ENCODE assay signal across 23 cellular contexts in the genomic region with DNA sequence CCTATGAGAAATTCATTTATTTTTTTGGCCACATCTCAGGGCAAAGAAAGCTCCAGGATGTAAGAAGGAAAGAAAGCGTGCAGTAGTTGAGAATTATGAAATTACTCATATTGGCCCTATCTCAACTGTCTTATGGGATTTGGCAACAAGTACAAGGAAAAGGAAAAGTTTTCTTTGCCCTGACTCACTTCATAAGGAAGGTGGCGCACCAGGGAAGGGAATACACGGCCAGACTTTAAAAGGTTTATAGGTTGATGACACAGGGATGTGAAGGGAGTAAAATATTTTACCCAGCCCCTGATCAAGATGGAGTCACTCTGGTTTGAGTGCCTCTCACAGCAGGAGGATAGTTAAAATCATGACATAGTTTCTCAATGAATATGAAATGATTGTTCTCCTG. TPM values are rescaled to one million over a fixed set of nuclear protein-coding genes. Genes with fewer than 3 reads are reported as not detected.
DNase-seq lines count a peak whose midpoint lies in the region; ATAC-seq, FAIRE-seq and TF ChIP-seq lines count a peak whose summit lies in the region.
"Had no signal": no experiment of that assay in that cellular context is flagged by ENCODE, and none has a peak within 500 bp of the region (broad histone marks: within the 10 kb centered on the region; RNA-seq: fewer than 3 reads in every experiment).

No MANE protein-coding gene starts in this region.

- no peak overlapping the region for H3K4me3 ChIP-seq in HepG2 (replicated peaks in 1 of 3; ENCODE audit: insufficient read depth in 1 of 3, low read depth in 2 of 3, low read length in 3 of 3)
- no peak overlapping the region for H3K4me3 ChIP-seq in right lobe of liver
- H3K4me3 ChIP-seq in fibroblast of villous mesenchyme (ENCODE audit: low read depth, low read length) = no peak overlapping the region
- H3K4me3 ChIP-seq in kidney (ENCODE audit: low read length in 2 of 2) = no peak overlapping the region
- H3K4me3 ChIP-seq: colonic mucosa had no signal

- FAIRE-seq in HepG2 (lab: Jason Lieb, UNC) (no peak), RCC 7860 (lab: Jason Lieb, UNC) (no peak), kidney (lab: Jason Lieb, UNC) (no peak)
- FAIRE-seq: A204.1 had no signal

- no peak overlapping the region for H3K4me2 ChIP-seq in HepG2 (ENCODE audit: low read depth, low read length)

- TF ChIP-seq CTCF in HepG2 (CRISPR knock-in tag; IDR thresholded peaks at IDR 0.05) = no peak
- TF ChIP-seq CTCF in right lobe of liver (IDR thresholded peaks at IDR 0.05) = no peak
- TF ChIP-seq CTCF in fibroblast of villous mesenchyme (IDR thresholded peaks at IDR 0.05; ENCODE audit: insufficient read depth, low read depth, low read length) = peak; percentile 19
- no peak for TF ChIP-seq CTCF in kidney (IDR thresholded peaks at IDR 0.05; ENCODE audit: borderline replicate concordance, extremely low read depth, insufficient read depth)

- DNase-seq in HepG2 (ENCODE audit: low spot score) (no peak), right lobe of liver (no peak), RCC 7860 (ENCODE audit: low spot score) (peak; percentile 18), fibroblast of villous mesenchyme (ENCODE audit: low read depth) (peak; percentile 21), SIG-M5 (lab: John Stamatoyannopoulos, UW) (no peak), kidney (no peak), RKO (ENCODE audit: low spot score) (no peak)
- no peak for DNase-seq in central memory CD4-positive, alpha-beta T cell
- DNase-seq: activated effector memory CD4-positive, alpha-beta T cell treated with anti-CD3 and anti-CD28 coated beads, Interleukin-2, amount 50 U/mL, for 16 hours; CD4-positive, CD25-positive, alpha-beta regulatory T cell; colonic mucosa; glutamatergic neuron; mammary epithelial cell; natural killer cell; NCI-H1694; NCI-H510A treated with DMSO at 0.1 percent for 48 hours; Right ventricle myocardium superior; stimulated activated naive CD4-positive, alpha-beta T cell treated with Interleukin-2 at 50 U/mL for 16 hours; T-helper 17 cell had no signal

- in situ Hi-C loops in HepG2 (cut with HindIII; ENCODE audit: extremely low pct_ligation_motif_present, low pct_unique_long_range_greater_than_20kb) = no loop called here

- no peaks in the 10 kb centered on the region for H4K20me1 ChIP-seq in HepG2 (ENCODE audit: insufficient read depth, low read length)

- intact Hi-C loops in HepG2 (cut with micrococcal nuclease; ENCODE audit: unreplicated experiment) (no loop called here), right lobe of liver (cut with DNase I) (no loop called here), kidney (cut with DNase I) (no loop called here)

- no peak for TF ChIP-seq RAD21 in HepG2 (CRISPR knock-in tag; IDR thresholded peaks at IDR 0.05)

- H3K27ac ChIP-seq in HepG2 (ENCODE audit: extremely low read length, insufficient read depth, low read length) (no peak overlapping the region), right lobe of liver (no peak overlapping the region), kidney (ENCODE audit: low read depth in 2 of 2, low read length in 2 of 2) (no peak overlapping the region)
- H3K27ac ChIP-seq: colonic mucosa had no signal

- CTCF ChIA-PET in HepG2 (lab: Yijun Ruan, JAX; ENCODE audit: low intra/inter-chr PET ratio, low total read pairs) = no interaction called here

- TF ChIP-seq EP300 in HepG2 (IDR thresholded peaks at IDR 0.05; ENCODE audit: low read depth in 2 of 2, low read length in 2 of 2) (no peak), HepG2 (CRISPR knock-in tag; IDR thresholded peaks at IDR 0.05; ENCODE audit: borderline replicate concordance) (no peak)

- WGBS in HepG2 (ENCODE audit: low lambda C conversion rate) = 55% methylated on average over 3 of the region's 3 CpGs
- WGBS in right lobe of liver (ENCODE audit: insufficient coverage, low coverage, low lambda C conversion rate, missing lambda C conversion rate) = no CpG with 5 or more reads among the region's 3 CpGs

- H3K9ac ChIP-seq in HepG2 (ENCODE audit: insufficient read depth, low read depth, low read length) = no peak overlapping the region
- no peak overlapping the region for H3K9ac ChIP-seq in kidney (ENCODE audit: low read length in 2 of 2)

- no peaks in the 10 kb centered on the region for H3K79me2 ChIP-seq in HepG2 (ENCODE audit: insufficient read depth, low read length)

- no peaks in the 10 kb centered on the region for H3K9me3 ChIP-seq in HepG2 (ENCODE audit: low read length)
- H3K9me3 ChIP-seq in right lobe of liver = no peaks in the 10 kb centered on the region
- H3K9me3 ChIP-seq in kidney (ENCODE audit: control insufficient read depth in 1 of 2, low read length in 2 of 2) = no peaks in the 10 kb centered on the region
- H3K9me3 ChIP-seq: colonic mucosa had no signal

- POLR2A ChIA-PET in HepG2 (lab: Yijun Ruan, JAX) = no interaction called here

- TF ChIP-seq POLR2A in HepG2 (IDR thresholded peaks at IDR 0.05; ENCODE audit: insufficient read depth in 1 of 2, low read depth in 2 of 2, low read length in 2 of 2) = no peak
- no peak for TF ChIP-seq POLR2A in right lobe of liver (IDR thresholded peaks at IDR 0.05)

- H3K4me1 ChIP-seq in HepG2 (ENCODE audit: insufficient read depth, low read length) = no peaks in the 10 kb centered on the region
- no peaks in the 10 kb centered on the region for H3K4me1 ChIP-seq in right lobe of liver
- H3K4me1 ChIP-seq in kidney (ENCODE audit: control insufficient read depth in 1 of 2, insufficient read depth in 1 of 2, low read depth in 1 of 2, low read length in 2 of 2) = no peaks in the 10 kb centered on the region
- H3K4me1 ChIP-seq: colonic mucosa had no signal

- no peaks in the 10 kb centered on the region for H3K36me3 ChIP-seq in HepG2 (replicated peaks in 1 of 2; ENCODE audit: control insufficient read depth in 1 of 2, insufficient read depth in 2 of 2, low read length in 2 of 2)
- no peaks in the 10 kb centered on the region for H3K36me3 ChIP-seq in right lobe of liver
- H3K36me3 ChIP-seq in kidney (ENCODE audit: control insufficient read depth in 1 of 2, insufficient read depth in 2 of 2, low read length in 2 of 2) = no peaks in the 10 kb centered on the region
- H3K36me3 ChIP-seq: colonic mucosa had no signal

- no peaks in the 10 kb centered on the region for H3K27me3 ChIP-seq in HepG2 (ENCODE audit: control insufficient read depth in 1 of 2, insufficient read depth in 2 of 2, low read length in 2 of 2)
- H3K27me3 ChIP-seq in right lobe of liver = no peaks in the 10 kb centered on the region
- H3K27me3 ChIP-seq: colonic mucosa had no signal

- H2AFZ ChIP-seq in HepG2 (ENCODE audit: low read length) = no peak overlapping the region

- no peak for ATAC-seq in HepG2
- no peak for ATAC-seq in right lobe of liver
- ATAC-seq: activated CD4-positive, CD25-positive, alpha-beta regulatory T cell treated with anti-CD3 and anti-CD28 coated beads, Interleukin-2, amount 50 U/mL, for 24 hours; HCT116; natural killer cell; T-helper 17 cell had no signal

- BruUV-seq in HepG2 (replicated peaks; lab: Mats Ljungman, UMichigan) = no TSS peak

TF ChIP-seq in HepG2, 621 proteins besides CTCF, POLR2A, EP300 and RAD21:
- peak; percentile 24; the same call in 1 of the 2 replicates for TF ChIP-seq STAG1 (CRISPR knock-in tag; IDR thresholded peaks at IDR 0.05)
- TF ChIP-seq, protein P1, sequence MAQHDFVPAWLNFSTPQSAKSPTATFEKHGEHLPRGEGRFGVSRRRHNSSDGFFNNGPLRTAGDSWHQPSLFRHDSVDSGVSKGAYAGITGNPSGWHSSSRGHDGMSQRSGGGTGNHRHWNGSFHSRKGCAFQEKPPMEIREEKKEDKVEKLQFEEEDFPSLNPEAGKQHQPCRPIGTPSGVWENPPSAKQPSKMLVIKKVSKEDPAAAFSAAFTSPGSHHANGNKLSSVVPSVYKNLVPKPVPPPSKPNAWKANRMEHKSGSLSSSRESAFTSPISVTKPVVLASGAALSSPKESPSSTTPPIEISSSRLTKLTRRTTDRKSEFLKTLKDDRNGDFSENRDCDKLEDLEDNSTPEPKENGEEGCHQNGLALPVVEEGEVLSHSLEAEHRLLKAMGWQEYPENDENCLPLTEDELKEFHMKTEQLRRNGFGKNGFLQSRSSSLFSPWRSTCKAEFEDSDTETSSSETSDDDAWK (CRISPR knock-in tag; IDR thresholded peaks at IDR 0.05) = no peak
- no peak for TF ChIP-seq MXD3 (CRISPR knock-in tag; IDR thresholded peaks at IDR 0.05)

RNA-seq across cellular contexts. Expression of gene DDX3Y, which starts 23.4 kb away (rescaled TPM):
- total RNA-seq in HepG2 (2016; rRNA removed; fragmentation: Illumina TruSeq; extraction: Trizol) = 112 and 135 TPM in 2 replicates
- total RNA-seq in HepG2 (2016; cell fraction: cytosol; rRNA removed; fragmentation: Illumina TruSeq; extraction: Trizol; ENCODE audit: low read depth) = 23.4 and 24.8 TPM in 2 replicates
- total RNA-seq in HepG2 (2016; cell fraction: insoluble cytoplasmic fraction; rRNA removed; fragmentation: Illumina TruSeq; extraction: Trizol) = 114 and 133 TPM in 2 replicates
- total RNA-seq in HepG2 (2016; cell fraction: membrane; rRNA removed; fragmentation: Illumina TruSeq; extraction: Trizol) = 12.8 and 18.6 TPM in 2 replicates
- total RNA-seq in HepG2 (2016; cell fraction: nucleus; rRNA removed; fragmentation: Illumina TruSeq; extraction: Trizol) = 192 and 199 TPM in 2 replicates
- 102 and 113 TPM in 2 replicates for polyA plus RNA-seq in HepG2 (2011; rRNA removed)
- polyA plus RNA-seq in HepG2 (2011; cell fraction: cytosol; rRNA removed) = 14.7 and 24.8 TPM in 2 replicates
- polyA plus RNA-seq in HepG2 (2011; cell fraction: nucleus; rRNA removed) = 252 and 367 TPM in 2 replicates
- polyA plus RNA-seq in HepG2 (2012) = 133 and 160 TPM in 2 replicates
- 1.2 and 1.7 TPM in 2 replicates for polyA plus RNA-seq in HepG2 (2016; cell fraction: cytosol; fragmentation: Illumina TruSeq; extraction: Trizol; ENCODE audit: low read depth)
- 70.5 and 71.6 TPM in 2 replicates for polyA plus RNA-seq in HepG2 (2016; cell fraction: insoluble cytoplasmic fraction; fragmentation: Illumina TruSeq; extraction: Trizol; ENCODE audit: low read depth)
- polyA plus RNA-seq in HepG2 (2016; cell fraction: membrane; fragmentation: Illumina TruSeq; extraction: Trizol; ENCODE audit: low read depth) = 3.6 and 5.0 TPM in 2 replicates
- 182 and 217 TPM in 2 replicates for polyA plus RNA-seq in HepG2 (2016; cell fraction: nucleus; fragmentation: Illumina TruSeq; extraction: Trizol; ENCODE audit: insufficient read depth, low read depth)
- 23.3 TPM in 1 of 2 replicates, not detected in the other for polyA minus RNA-seq in HepG2 (2011; rRNA and poly(A)+ RNA removed; ENCODE audit: low replicate concordance)
- polyA minus RNA-seq in HepG2 (2011; cell fraction: cytosol; rRNA and poly(A)+ RNA removed) = 24.7 and 31.3 TPM in 2 replicates
- 469 and 473 TPM in 2 replicates for polyA minus RNA-seq in HepG2 (2011; cell fraction: nucleus; rRNA and poly(A)+ RNA removed)
- total RNA-seq in right lobe of liver = 10 to 100 TPM in 1 of 6 experiments, not detected in 5; 19.6 TPM
- total RNA-seq in fibroblast of villous mesenchyme = 4.3 TPM in 1 of 2 replicates, not detected in the other
- total RNA-seq in kidney = not detected
- 16.2 TPM for polyA plus RNA-seq in kidney (ENCODE audit: insufficient read depth, low read depth, low replicate concordance)
- total RNA-seq: mammary epithelial cell, posterior vena cava had no signal
- polyA plus RNA-seq: mammary epithelial cell had no signal

Comparison
In these comparisons a context has a peak if more than half of its experiments do, and no peak if none do; other contexts are left out.
1. DNase-seq: peak in RCC 7860 (single experiment) and fibroblast of villous mesenchyme (single experiment); none in HepG2 (single experiment), right lobe of liver (0 of 3), central memory CD4-positive, alpha-beta T cell (single experiment), SIG-M5 (single experiment), kidney (single experiment) and RKO (single experiment).